18 cellular contexts compared by ENCODE assay signal in genomic region chr2:1650474-1650872, GRCh38.
"Had no signal": no experiment of that assay in that cellular context is flagged by ENCODE, and none has a peak within 500 bp of the region (broad histone marks: within the 10 kb centered on the region; RNA-seq: fewer than 3 reads in every experiment).

No MANE protein-coding gene starts in this region.

- H3K27ac ChIP-seq: dorsolateral prefrontal cortex, foreskin keratinocyte, neutrophil, SJSA1, thyroid gland had no signal

- H3K4me1 Mint-ChIP-seq: stimulated activated naive CD8-positive, alpha-beta T cell treated with anti-CD3 and anti-CD28 coated beads, Interleukin-15, amount 100 ng/mL, for 72 hours had no signal

- H3K27ac Mint-ChIP-seq: stimulated activated naive CD8-positive, alpha-beta T cell treated with anti-CD3 and anti-CD28 coated beads, Interleukin-15, amount 100 ng/mL, for 72 hours; T-helper 2 cell treated with Interferon-gamma antibody and Interleukin-4, amounts not matched to agents 5 μg/mL and 100 μg/mL, for 36 hours had no signal

- H3K27me3 Mint-ChIP-seq: stimulated activated naive CD8-positive, alpha-beta T cell treated with anti-CD3 and anti-CD28 coated beads, Interleukin-15, amount 100 ng/mL, for 72 hours had no signal

- H3K9me3 Mint-ChIP-seq: T-helper 2 cell treated with Interferon-gamma antibody and Interleukin-4, amounts not matched to agents 5 μg/mL and 100 μg/mL, for 36 hours had no signal

- H3K36me3 ChIP-seq: neutrophil, thyroid gland had no signal

- H3K27me3 ChIP-seq: adrenal gland, foreskin keratinocyte, heart left ventricle, neutrophil, SJSA1, thyroid gland had no signal

- H3K9me3 ChIP-seq: adrenal gland, heart left ventricle, neutrophil, SJSA1, thyroid gland had no signal

- DNase-seq: activated CD4-positive, alpha-beta T cell treated with anti-CD3 and anti-CD28 coated beads, Interleukin-2, amount 50 U/mL, for 4 hours; activated CD4-positive, CD25-positive, alpha-beta regulatory T cell treated with anti-CD3 and anti-CD28 coated beads, Interleukin-2, amount 50 U/mL, for 72 hours; activated naive CD4-positive, alpha-beta T cell treated with anti-CD3 and anti-CD28 coated beads, Interleukin-2, amount 50 U/mL, for 16 hours; activated T-cell treated with anti-CD3 and anti-CD28 coated beads, Interleukin-2, amount 50 U/mL, for 1 hour; dorsolateral prefrontal cortex; foreskin keratinocyte; heart left ventricle; left colon; mammary epithelial cell; stimulated activated CD4-positive, alpha-beta T cell treated with anti-CD3 and anti-CD28 coated beads, Interleukin-4, amount 100 ng/mL, for 4 hours; stimulated activated naive CD8-positive, alpha-beta T cell treated with anti-CD3 and anti-CD28 coated beads, Interleukin-15, amount 100 ng/mL, for 72 hours; SW 1271; thyroid gland had no signal

- FAIRE-seq: endometrium had no signal

- H3K4me3 ChIP-seq: adrenal gland, dorsolateral prefrontal cortex, heart left ventricle, SJSA1, thyroid gland had no signal

- ATAC-seq: foreskin keratinocyte; heart left ventricle; left colon; stimulated activated naive CD8-positive, alpha-beta T cell treated with anti-CD3 and anti-CD28 coated beads, Interleukin-15, amount 100 ng/mL, for 72 hours had no signal

- H3K4me3 Mint-ChIP-seq: stimulated activated naive CD8-positive, alpha-beta T cell treated with anti-CD3 and anti-CD28 coated beads, Interleukin-15, amount 100 ng/mL, for 72 hours; T-helper 2 cell treated with Interferon-gamma antibody and Interleukin-4, amounts not matched to agents 5 μg/mL and 100 μg/mL, for 36 hours had no signal
